ENCODE assay signal across 1 cellular context in the genomic region with DNA sequence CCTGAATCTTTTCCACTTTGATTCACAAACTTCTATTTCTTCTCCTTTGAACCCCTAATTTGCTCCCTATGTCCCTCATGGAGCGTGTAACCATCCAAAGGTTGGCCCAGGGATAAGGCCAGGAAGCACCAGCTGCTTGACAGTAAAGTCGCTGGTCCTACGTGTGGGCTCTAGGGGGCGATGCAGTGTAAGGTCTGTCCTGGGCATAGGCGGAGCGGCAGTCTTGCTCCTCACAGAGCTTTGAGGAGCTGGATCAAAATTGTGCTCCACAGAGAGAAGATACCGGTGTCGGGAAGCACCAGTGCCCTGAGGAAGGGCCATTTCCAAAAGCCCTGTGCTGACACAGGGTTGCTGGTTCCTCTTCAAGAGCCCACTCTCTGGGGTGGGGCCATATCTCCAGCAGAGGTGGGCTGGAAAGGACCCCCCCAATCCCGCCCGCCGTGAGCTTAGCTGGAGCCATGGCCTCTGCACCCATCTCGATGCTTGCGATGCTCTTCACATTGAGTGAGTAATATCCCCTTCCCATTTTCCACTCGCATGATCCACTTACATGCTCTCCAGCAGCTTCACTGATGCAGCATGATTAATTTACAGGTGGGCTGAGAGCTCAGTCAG.
TF ChIP-seq lines count a peak whose summit lies in the region.

No MANE protein-coding gene starts in this region.

TF ChIP-seq in endothelial cell of umbilical vein, 7 proteins besides CTCF, POLR2A, EP300 and RAD21 (continued from another document):
- TF ChIP-seq GATA2 (IDR thresholded peaks at IDR 0.05; ENCODE audit: insufficient read depth, insufficient read length, low read depth, low read length), result no peak
- no peak for TF ChIP-seq MYC (IDR thresholded peaks at IDR 0.05; ENCODE audit: low read depth, low read length)
- no peak for TF ChIP-seq FOS (IDR thresholded peaks at IDR 0.05; ENCODE audit: borderline replicate concordance, insufficient read depth, low read length)
- no peak for TF ChIP-seq EZH2 (IDR thresholded peaks at IDR 0.05; ENCODE audit: borderline replicate concordance, low read depth, low read length, severe bottlenecking)
- no peak for TF ChIP-seq POLR2AphosphoS5 (IDR thresholded peaks at IDR 0.05; ENCODE audit: insufficient read depth, low read depth, low read length)
